21 cellular contexts compared by ENCODE assay signal in genomic region chr2:10273215-10274175, GRCh38. TPM values are rescaled to one million over a fixed set of nuclear protein-coding genes. Genes with fewer than 3 reads are reported as not detected.
DNase-seq lines count a peak whose midpoint lies in the region; ATAC-seq and TF ChIP-seq lines count a peak whose summit lies in the region.
"Had no signal": no experiment of that assay in that cellular context is flagged by ENCODE, and none has a peak within 500 bp of the region (broad histone marks: within the 10 kb centered on the region; RNA-seq: fewer than 3 reads in every experiment).

No MANE protein-coding gene starts in this region.

- no peak overlapping the region for H3K27ac ChIP-seq in Peyer's patch
- H3K27ac ChIP-seq: HL-60, KMS-11, PC-9, RWPE1 had no signal

- intact Hi-C loops in left colon (cut with DNase I, micrococcal nuclease) (loop anchor here in 1 of 2 donors (10.0 kb wide), 1 partner anchor 141 kb away; no protein-coding TSS in a partner anchor), posterior vena cava (cut with DNase I) (no loop called here)

- TF ChIP-seq POLR2A in Peyer's patch (IDR thresholded peaks at IDR 0.05) = no peak

- H3K27me3 ChIP-seq in BE2C (no peaks in the 10 kb centered on the region), Peyer's patch (no peaks in the 10 kb centered on the region)

- H3K9me3 ChIP-seq in BE2C (no peaks in the 10 kb centered on the region), Peyer's patch (no peaks in the 10 kb centered on the region)

- ATAC-seq in left colon (no peak), HG03135 (IDR thresholded peaks at IDR 0.05; ENCODE audit: unreplicated experiment) (no peak)

- no peaks in the 10 kb centered on the region for H3K36me3 ChIP-seq in BE2C
- no peaks in the 10 kb centered on the region for H3K36me3 ChIP-seq in Peyer's patch

- DNase-seq in BE2C (peak; percentile 3), Peyer's patch (peak in 2 of 3 donors; percentile 31 to 34), left colon (peak; percentile 2 to 21), posterior vena cava (ENCODE audit: low spot score) (peak; percentile 54), globus pallidus (ENCODE audit: low spot score) (no peak), activated gamma-delta T cell treated with Interleukin-2 at 50 U/mL for 16 hours (no peak), NCI-H2081 treated with DMSO at 0.1 percent for 48 hours (lab: John Stamatoyannopoulos, UW) (no peak)
- DNase-seq: COR-L47, DMS79, NCI-H1092 treated with DMSO at 0.1 percent for 48 hours, NCI-H1436 treated with DMSO at 0.1 percent for 48 hours, NCI-H1930, NCI-H2227 treated with DMSO at 0.1 percent for 48 hours, NCI-H510A, NCI-H748 treated with DMSO at 0.1 percent for 48 hours, PC-9, SIG-M5 had no signal

- H3K4me1 ChIP-seq in BE2C (0 out of 2 replicates have a peak, but pooled peaks cover 2% of the 10 kb centered on the region), Peyer's patch (peaks cover 0 to 23% (median 0%) of the 10 kb centered on the region in 4 donors)

- H3K4me3 ChIP-seq in BE2C (ENCODE audit: low read depth, low read length) (no peak overlapping the region), Peyer's patch (no peak overlapping the region)
- H3K4me3 ChIP-seq: PC-9 had no signal

- TF ChIP-seq CTCF in BE2C (IDR thresholded peaks at IDR 0.05; ENCODE audit: low read depth, low read length) (no peak), Peyer's patch (IDR thresholded peaks at IDR 0.05) (no peak)

RNA-seq across cellular contexts. Expression of gene HPCAL1, which starts 29.2 kb away (rescaled TPM):
- polyA plus RNA-seq in BE2C (2012; ENCODE audit: insufficient read depth, insufficient read length, low read depth) = 102 TPM
- total RNA-seq in Peyer's patch (100 to 1,000 TPM; 123 to 270 (median 156) TPM), left colon (10 to 100 TPM; 73.1 to 85.7 TPM), posterior vena cava (10 to 100 TPM; 21.6 to 26.0 TPM)

Comparison
In these comparisons a context has a peak if more than half of its experiments do, and no peak if none do; other contexts are left out.
1. DNase-seq: peak in BE2C (single experiment), Peyer's patch (2 of 3), left colon (2 of 2) and posterior vena cava (single experiment); none in globus pallidus (single experiment), activated gamma-delta T cell treated with Interleukin-2 at 50 U/mL for 16 hours (single experiment) and NCI-H2081 treated with DMSO at 0.1 percent for 48 hours (single experiment).